In genomic region chr11:72813740-72814138, GRCh38 we compare ENCODE assay signal across 1 cellular context.
TF ChIP-seq lines count a peak whose summit lies in the region.

No MANE protein-coding gene starts in this region.

TF ChIP-seq in K562, 482 proteins besides CTCF, POLR2A, EP300 and RAD21 (continued from another document and continues in another):
- 0 out of 2 replicates have a peak, but pooled peaks have one; percentile 17 for TF ChIP-seq KLF13 (tag; IDR thresholded peaks at IDR 0.05; ENCODE audit: borderline replicate concordance, low read depth)
- no peak for TF ChIP-seq ERF (CRISPR knock-in tag; IDR thresholded peaks at IDR 0.05)
- TF ChIP-seq MAZ (CRISPR knock-in tag; conservative IDR thresholded peaks at IDR 0.05 in 1 of 2, IDR thresholded peaks at IDR 0.05 in 1 of 2) = peak in 1 of 2 experiments; percentile 65; a peak in 1 of 4 replicates
- TF ChIP-seq SUPT5H (IDR thresholded peaks at IDR 0.05) = peak; percentile 54
- no peak for TF ChIP-seq THRAP3 (IDR thresholded peaks at IDR 0.05; ENCODE audit: borderline replicate concordance)
- TF ChIP-seq FOXK2 (conservative IDR thresholded peaks at IDR 0.05 in 1 of 2, IDR thresholded peaks at IDR 0.05 in 1 of 2; ENCODE audit: low read depth in 2 of 2) = no peak
- TF ChIP-seq ZBTB49 (CRISPR knock-in tag; IDR thresholded peaks at IDR 0.05; ENCODE audit: borderline replicate concordance) = no peak
- TF ChIP-seq TOE1 (IDR thresholded peaks at IDR 0.05; ENCODE audit: borderline replicate concordance) = no peak; the same call in 1 of the 2 replicates
- TF ChIP-seq TOE1 (CRISPR knock-in tag; IDR thresholded peaks at IDR 0.05; ENCODE audit: borderline replicate concordance, low read depth) = no peak; the same call in 1 of the 2 replicates
- TF ChIP-seq CBX5 (IDR thresholded peaks at IDR 0.05; ENCODE audit: borderline replicate concordance, low read depth) = no peak
- TF ChIP-seq MBD2 (IDR thresholded peaks at IDR 0.05; ENCODE audit: borderline replicate concordance, low read depth) = no peak
- no peak for TF ChIP-seq ZNF699 (CRISPR knock-in tag; IDR thresholded peaks at IDR 0.05; ENCODE audit: insufficient replicate concordance)
- TF ChIP-seq TCF3 (CRISPR knock-in tag; IDR thresholded peaks at IDR 0.05) = peak; percentile 63
- no peak for TF ChIP-seq ATF2 (CRISPR knock-in tag; IDR thresholded peaks at IDR 0.05)
- no peak; the same call in 1 of the 2 replicates for TF ChIP-seq CTBP1 (IDR thresholded peaks at IDR 0.05; ENCODE audit: borderline replicate concordance)
- no peak for TF ChIP-seq PHB2 (IDR thresholded peaks at IDR 0.05; ENCODE audit: low read depth)
- no peak for TF ChIP-seq THRB (CRISPR knock-in tag; conservative IDR thresholded peaks at IDR 0.05)
- no peak for TF ChIP-seq ZC3H11A (IDR thresholded peaks at IDR 0.05; ENCODE audit: low read depth, low read length)
- no peak for TF ChIP-seq XRCC4 (IDR thresholded peaks at IDR 0.05; ENCODE audit: extremely low read depth, insufficient read depth, insufficient read length)
- no peak for TF ChIP-seq RBM15 (IDR thresholded peaks at IDR 0.05; ENCODE audit: insufficient read depth, low read length)
- no peak for TF ChIP-seq TSC22D4 (tag; IDR thresholded peaks at IDR 0.05)
- no peak for TF ChIP-seq HDAC8 (tag; IDR thresholded peaks at IDR 0.05)
- no peak for TF ChIP-seq DNMT1 (IDR thresholded peaks at IDR 0.05)
- no peak for TF ChIP-seq PKNOX1 (IDR thresholded peaks at IDR 0.05)
- TF ChIP-seq HDAC2 (IDR thresholded peaks at IDR 0.05) = peak; percentile 51; the same call in 1 of the 2 replicates
- TF ChIP-seq ZNF143 (CRISPR knock-in tag; IDR thresholded peaks at IDR 0.05) = peak; percentile 31; the same call in 1 of the 2 replicates
- TF ChIP-seq E4F1 (CRISPR knock-in tag; IDR thresholded peaks at IDR 0.05; ENCODE audit: borderline replicate concordance) = no peak
- TF ChIP-seq ELK3 (CRISPR knock-in tag; IDR thresholded peaks at IDR 0.05) = no peak
- TF ChIP-seq RERE (CRISPR knock-in tag; IDR thresholded peaks at IDR 0.05; ENCODE audit: borderline replicate concordance) = no peak
- TF ChIP-seq JUND (IDR thresholded peaks at IDR 0.05; ENCODE audit: borderline replicate concordance, low read depth, low read length) = no peak
- no peak; the same call in 2 of the 3 replicates for TF ChIP-seq JUND (tag; IDR thresholded peaks at IDR 0.05; ENCODE audit: borderline replicate concordance, low read depth, low read length)
- TF ChIP-seq HINFP (tag; conservative IDR thresholded peaks at IDR 0.05; ENCODE audit: low read depth) = no peak
- TF ChIP-seq SMARCA4 (IDR thresholded peaks at IDR 0.05) = 0 out of 2 replicates have a peak, but pooled peaks have one; percentile 43
- TF ChIP-seq POLR2G (IDR thresholded peaks at IDR 0.05; ENCODE audit: low read depth, low read length) = peak; percentile 96
- TF ChIP-seq SIN3A (IDR thresholded peaks at IDR 0.05; ENCODE audit: borderline replicate concordance in 2 of 2, control insufficient read depth in 1 of 2, low read depth in 2 of 2, low read length in 2 of 2) = 0 out of 4 replicates have a peak, but pooled peaks of 1 of the 2 experiments have one; percentile 56
- peak; percentile 76 for TF ChIP-seq MYC (IDR thresholded peaks at IDR 0.05; ENCODE audit: low read depth, low read length)
- TF ChIP-seq MYC (CRISPR knock-in tag; IDR thresholded peaks at IDR 0.05; ENCODE audit: borderline replicate concordance, low read depth) = peak; percentile 45; the same call in 1 of the 2 replicates
- TF ChIP-seq JUNB (CRISPR knock-in tag; conservative IDR thresholded peaks at IDR 0.05) = no peak
- peak; percentile 64 for TF ChIP-seq TAF9B (IDR thresholded peaks at IDR 0.05; ENCODE audit: partially characterized antibody)
- TF ChIP-seq STAT5B (CRISPR knock-in tag; IDR thresholded peaks at IDR 0.05) = no peak
- TF ChIP-seq FOXJ3 (CRISPR knock-in tag; IDR thresholded peaks at IDR 0.05) = no peak
- 0 out of 2 replicates have a peak, but pooled peaks have one; percentile 33 for TF ChIP-seq ZNF175 (CRISPR knock-in tag; IDR thresholded peaks at IDR 0.05; ENCODE audit: low read depth)
- peak; percentile 65; the same call in 1 of the 2 replicates for TF ChIP-seq PHF8 (IDR thresholded peaks at IDR 0.05; ENCODE audit: borderline replicate concordance, low read length)
- TF ChIP-seq PHF20 (IDR thresholded peaks at IDR 0.05; ENCODE audit: partially characterized antibody) = peak; percentile 79
- peak; percentile 46; the same call in 1 of the 2 replicates for TF ChIP-seq ARID1B (IDR thresholded peaks at IDR 0.05)
- TF ChIP-seq HDAC1 (IDR thresholded peaks at IDR 0.05) = peak in 1 of 2 experiments; percentile 79; a peak in 2 of 4 replicates
- no peak for TF ChIP-seq ZEB2 (IDR thresholded peaks at IDR 0.05)
- TF ChIP-seq ZNF431 (CRISPR knock-in tag; IDR thresholded peaks at IDR 0.05) = no peak
- 0 out of 3 replicates have a peak, but pooled peaks of 1 of the 2 experiments have one; percentile 16 for TF ChIP-seq CBX3 (IDR thresholded peaks at IDR 0.05; ENCODE audit: borderline replicate concordance in 1 of 2, low read length in 2 of 2)
